Comparison of ENCODE assay signal across 10 cellular contexts in the genomic region with DNA sequence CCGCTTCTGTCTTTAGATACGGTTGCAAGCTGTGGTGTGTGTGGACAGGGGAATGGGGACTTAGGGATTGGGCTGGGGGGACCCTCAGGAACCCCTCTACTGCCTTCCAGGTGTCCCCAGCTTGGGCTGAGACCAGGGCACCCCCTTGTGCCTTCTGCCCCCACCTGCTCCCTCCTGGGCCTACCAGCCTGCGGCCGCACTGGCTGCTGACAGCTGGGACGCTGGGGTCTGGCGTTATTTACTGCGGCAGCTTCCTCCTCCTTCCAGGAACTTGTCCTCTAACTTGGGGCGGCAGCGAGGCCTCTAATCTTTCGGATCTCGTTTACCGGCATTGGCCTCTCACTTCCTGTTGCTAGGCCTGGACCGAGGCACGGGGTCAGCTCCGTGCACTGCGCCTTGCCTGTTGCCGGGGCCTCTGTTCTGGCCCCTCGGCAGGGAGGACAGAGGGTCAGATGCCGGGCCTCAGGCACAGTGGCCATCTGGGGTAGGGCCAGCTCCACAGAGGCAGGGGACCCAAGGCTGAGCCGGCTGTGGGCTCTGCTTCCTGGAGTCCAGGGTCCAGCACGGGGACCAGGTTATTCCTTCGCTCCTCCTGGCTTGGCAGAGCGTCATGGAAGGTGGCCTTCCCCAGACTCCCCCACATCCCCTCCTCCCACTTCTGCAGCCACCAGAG. TPM values are rescaled to one million over a fixed set of nuclear protein-coding genes. Genes with fewer than 3 reads are reported as not detected.
DNase-seq lines count a peak whose midpoint lies in the region; ATAC-seq and TF ChIP-seq lines count a peak whose summit lies in the region.
"Had no signal": no experiment of that assay in that cellular context is flagged by ENCODE, and none has a peak within 500 bp of the region (broad histone marks: within the 10 kb centered on the region; RNA-seq: fewer than 3 reads in every experiment).

No MANE protein-coding gene starts in this region.

- peak overlapping the region in 2 of 5 donors; percentile 74 to 77 for H3K27ac ChIP-seq in adrenal gland
- H3K27ac ChIP-seq in lower lobe of right lung = peak overlapping the region; percentile 85
- H3K27ac ChIP-seq in urinary bladder (ENCODE audit: low read depth) = peak overlapping the region; percentile 39

- no peaks in the 10 kb centered on the region for H3K27me3 ChIP-seq in adrenal gland
- no peaks in the 10 kb centered on the region for H3K27me3 ChIP-seq in lower lobe of right lung (ENCODE audit: low read depth)

- no peak for TF ChIP-seq POLR2A in adrenal gland (IDR thresholded peaks at IDR 0.05)

- CTCF ChIA-PET in HEK293T (lab: Yijun Ruan, JAX) = no interaction called here

- H3K9me3 ChIP-seq in adrenal gland (replicated peaks in 1 of 3) (no peaks in the 10 kb centered on the region), lower lobe of right lung (no peaks in the 10 kb centered on the region)

- H3K36me3 ChIP-seq in adrenal gland (replicated peaks in 1 of 2) (no peaks in the 10 kb centered on the region), lower lobe of right lung (no peaks in the 10 kb centered on the region), urinary bladder (ENCODE audit: insufficient read depth) (no peaks in the 10 kb centered on the region)

- TF ChIP-seq CTCF in adrenal gland (IDR thresholded peaks at IDR 0.05) = peak in 1 of 6 experiments; percentile 1
- TF ChIP-seq CTCF in lower lobe of right lung (IDR thresholded peaks at IDR 0.05) = no peak

- no peaks in the 10 kb centered on the region for H3K27me3 Mint-ChIP-seq in activated naive CD8-positive, alpha-beta T cell treated with anti-CD3 and anti-CD28 coated beads for 36 hours
- no peaks in the 10 kb centered on the region for H3K27me3 Mint-ChIP-seq in activated naive CD8-positive, alpha-beta T cell treated with anti-CD3 and anti-CD28 coated beads, Interleukin-2, amount 50 U/mL, for 24 hours

- POLR2A ChIA-PET in HEK293T (lab: Yijun Ruan, JAX) = interaction anchor here (1.0 to 1.9 kb wide), 3 partner anchors 8 to 45 kb away, joined by 3 to 4 read pairs (median 4); no protein-coding TSS in a partner anchor

- DNase-seq in activated naive CD8-positive, alpha-beta T cell treated with anti-CD3 and anti-CD28 coated beads for 36 hours = no peak
- no peak for DNase-seq in activated naive CD8-positive, alpha-beta T cell treated with anti-CD3 and anti-CD28 coated beads, Interleukin-2, amount 50 U/mL, for 24 hours
- DNase-seq in adrenal gland (peak in 5 of 7 donors; percentile 55 to 71 (median 59)), lower lobe of right lung (peak; percentile 80), kidney glomerular epithelial cell (lab: John Stamatoyannopoulos, UW) (no peak), HEK293T (ENCODE audit: extremely low spot score) (no peak), DMS114 treated with DMSO at 0.1 percent for 48 hours (lab: John Stamatoyannopoulos, UW; ENCODE audit: unreplicated experiment) (no peak)
- DNase-seq: midbrain, NCI-H2171 had no signal

- H3K27ac Mint-ChIP-seq in activated naive CD8-positive, alpha-beta T cell treated with anti-CD3 and anti-CD28 coated beads for 36 hours = peak overlapping the region; percentile 60
- no peak overlapping the region for H3K27ac Mint-ChIP-seq in activated naive CD8-positive, alpha-beta T cell treated with anti-CD3 and anti-CD28 coated beads, Interleukin-2, amount 50 U/mL, for 24 hours

- H3K4me1 ChIP-seq in adrenal gland (replicated peaks in 1 of 2) (peaks cover 0 to 13% of the 10 kb centered on the region in 2 donors), lower lobe of right lung (peaks cover 54% of the 10 kb centered on the region), urinary bladder (ENCODE audit: insufficient read depth) (no peaks in the 10 kb centered on the region)

- H3K4me3 ChIP-seq in adrenal gland (no peak overlapping the region), lower lobe of right lung (no peak overlapping the region), urinary bladder (ENCODE audit: low read depth, low read length) (no peak overlapping the region)

- H3K4me1 Mint-ChIP-seq in activated naive CD8-positive, alpha-beta T cell treated with anti-CD3 and anti-CD28 coated beads for 36 hours = peaks cover 14% of the 10 kb centered on the region
- peaks cover 17% of the 10 kb centered on the region for H3K4me1 Mint-ChIP-seq in activated naive CD8-positive, alpha-beta T cell treated with anti-CD3 and anti-CD28 coated beads, Interleukin-2, amount 50 U/mL, for 24 hours

- H3K9me3 Mint-ChIP-seq in activated naive CD8-positive, alpha-beta T cell treated with anti-CD3 and anti-CD28 coated beads for 36 hours = no peaks in the 10 kb centered on the region
- no peaks in the 10 kb centered on the region for H3K9me3 Mint-ChIP-seq in activated naive CD8-positive, alpha-beta T cell treated with anti-CD3 and anti-CD28 coated beads, Interleukin-2, amount 50 U/mL, for 24 hours

- no peak for ATAC-seq in activated naive CD8-positive, alpha-beta T cell treated with anti-CD3 and anti-CD28 coated beads, Interleukin-2, amount 50 U/mL, for 24 hours
- ATAC-seq in lower lobe of right lung = peak; percentile 37 to 39

- intact Hi-C loops in adrenal gland (cut with DNase I) = no loop called here
- intact Hi-C loops in lower lobe of right lung (cut with DNase I) = no loop called here

- WGBS in adrenal gland, 4 donors = 50 to 71% (median 68%) methylated on average over 17 to 23 of the region's 23 CpGs; no CpG with 5 or more reads in 1 of the 4 donors
- WGBS in urinary bladder = 51% methylated on average over 23 of the region's 23 CpGs

- H3K36me3 Mint-ChIP-seq in activated naive CD8-positive, alpha-beta T cell treated with anti-CD3 and anti-CD28 coated beads for 36 hours = no peaks in the 10 kb centered on the region
- H3K36me3 Mint-ChIP-seq in activated naive CD8-positive, alpha-beta T cell treated with anti-CD3 and anti-CD28 coated beads, Interleukin-2, amount 50 U/mL, for 24 hours (ENCODE audit: low read depth) = no peaks in the 10 kb centered on the region

- no peak overlapping the region for H3K4me3 Mint-ChIP-seq in activated naive CD8-positive, alpha-beta T cell treated with anti-CD3 and anti-CD28 coated beads for 36 hours
- H3K4me3 Mint-ChIP-seq in activated naive CD8-positive, alpha-beta T cell treated with anti-CD3 and anti-CD28 coated beads, Interleukin-2, amount 50 U/mL, for 24 hours = no peak overlapping the region

TF ChIP-seq in HEK293T, 16 proteins besides CTCF, POLR2A, EP300 and RAD21:
- TF ChIP-seq TARDBP (IDR thresholded peaks at IDR 0.05) (no peak), L3MBTL2 (conservative IDR thresholded peaks at IDR 0.05) (no peak), ZNF384 (IDR thresholded peaks at IDR 0.05) (no peak), HDGF (IDR thresholded peaks at IDR 0.05; ENCODE audit: borderline replicate concordance) (no peak), FOXM1 (IDR thresholded peaks at IDR 0.05; ENCODE audit: borderline replicate concordance) (no peak), BHLHE40 (IDR thresholded peaks at IDR 0.05; ENCODE audit: borderline replicate concordance) (no peak), CTBP1 (IDR thresholded peaks at IDR 0.05; ENCODE audit: borderline replicate concordance) (no peak), FOXK2 (IDR thresholded peaks at IDR 0.05) (no peak), SUZ12 (IDR thresholded peaks at IDR 0.05) (no peak), ELF4 (IDR thresholded peaks at IDR 0.05) (no peak), SP1 (IDR thresholded peaks at IDR 0.05) (no peak), ARNT (IDR thresholded peaks at IDR 0.05) (no peak), FOXA1 (IDR thresholded peaks at IDR 0.05) (no peak), NFRKB (IDR thresholded peaks at IDR 0.05) (no peak), LEF1 (IDR thresholded peaks at IDR 0.05; ENCODE audit: borderline replicate concordance) (no peak)
- TF ChIP-seq, protein P1, sequence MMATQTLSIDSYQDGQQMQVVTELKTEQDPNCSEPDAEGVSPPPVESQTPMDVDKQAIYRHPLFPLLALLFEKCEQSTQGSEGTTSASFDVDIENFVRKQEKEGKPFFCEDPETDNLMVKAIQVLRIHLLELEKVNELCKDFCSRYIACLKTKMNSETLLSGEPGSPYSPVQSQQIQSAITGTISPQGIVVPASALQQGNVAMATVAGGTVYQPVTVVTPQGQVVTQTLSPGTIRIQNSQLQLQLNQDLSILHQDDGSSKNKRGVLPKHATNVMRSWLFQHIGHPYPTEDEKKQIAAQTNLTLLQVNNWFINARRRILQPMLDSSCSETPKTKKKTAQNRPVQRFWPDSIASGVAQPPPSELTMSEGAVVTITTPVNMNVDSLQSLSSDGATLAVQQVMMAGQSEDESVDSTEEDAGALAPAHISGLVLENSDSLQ (IDR thresholded peaks at IDR 0.05) = no peak

RNA-seq across cellular contexts. Expression of a gene that starts 31.8 kb away (rescaled TPM):
- not detected for total RNA-seq in activated naive CD8-positive, alpha-beta T cell treated with anti-CD3 and anti-CD28 coated beads for 36 hours
- total RNA-seq in adrenal gland = not detected
- polyA plus RNA-seq in adrenal gland = under 1 TPM in 1 of 3 donors, not detected in 2; 0.07 TPM
- total RNA-seq in lower lobe of right lung = not detected
- total RNA-seq in urinary bladder = not detected
- polyA plus RNA-seq in urinary bladder = not detected

RNA-seq across cellular contexts. Expression of a gene that starts 49.1 kb away (rescaled TPM):
- 100 to 1,000 TPM in 1 of 2 experiments, 10 to 100 TPM in 1; 92.4 to 102 TPM for total RNA-seq in activated naive CD8-positive, alpha-beta T cell treated with anti-CD3 and anti-CD28 coated beads for 36 hours
- 1 to 10 TPM in 5 of 8 donors, under 1 TPM in 3; 0.12 to 2.9 (median 1.5) TPM for total RNA-seq in adrenal gland
- polyA plus RNA-seq in adrenal gland = 1 to 10 TPM in 1 of 3 donors, under 1 TPM in 2; 0.32 to 1.3 (median 0.34) TPM
- total RNA-seq in lower lobe of right lung = 1.8 TPM
- 19.7 TPM for total RNA-seq in urinary bladder
- polyA plus RNA-seq in urinary bladder = 0.49 TPM

Comparison
In these comparisons a context has a peak if more than half of its experiments do, and no peak if none do; other contexts are left out.
1. DNase-seq: peak in adrenal gland (5 of 7) and lower lobe of right lung (single experiment); none in activated naive CD8-positive, alpha-beta T cell treated with anti-CD3 and anti-CD28 coated beads for 36 hours (single experiment), activated naive CD8-positive, alpha-beta T cell treated with anti-CD3 and anti-CD28 coated beads, Interleukin-2, amount 50 U/mL, for 24 hours (single experiment), kidney glomerular epithelial cell (single experiment), HEK293T (single experiment) and DMS114 treated with DMSO at 0.1 percent for 48 hours (single experiment).